In genomic region chr1:201999625-202000238, GRCh38 we compare ENCODE assay signal across 8 cellular contexts. TPM values are rescaled to one million over a fixed set of nuclear protein-coding genes. Genes with fewer than 3 reads are reported as not detected.
A peak's percentile ranks its signal among the peaks of the same experiment; 100 is the strongest.
DNase-seq lines count a peak whose midpoint lies in the region; ATAC-seq, FAIRE-seq and TF ChIP-seq lines count a peak whose summit lies in the region.

No MANE protein-coding gene starts in this region.

- no peak overlapping the region for H3K4me2 ChIP-seq in parathyroid adenoma (ENCODE audit: low read length)

- H3K27ac Mint-ChIP-seq in activated B cell treated with CpG ODN at 0.5 μM for 24 hours = no peak overlapping the region

- no peaks in the 10 kb centered on the region for H3K79me2 ChIP-seq in parathyroid adenoma

- no peak overlapping the region for H3K4me3 Mint-ChIP-seq in activated B cell treated with CpG ODN at 0.5 μM for 24 hours

- H3K4me3 ChIP-seq in fibroblast of villous mesenchyme (ENCODE audit: low read depth, low read length) = no peak overlapping the region
- no peak overlapping the region for H3K4me3 ChIP-seq in parathyroid adenoma (ENCODE audit: low read depth, low read length)

- H3K9me3 Mint-ChIP-seq in activated B cell treated with CpG ODN at 0.5 μM for 24 hours = no peaks in the 10 kb centered on the region

- no peak overlapping the region for H2AFZ ChIP-seq in parathyroid adenoma

- TF ChIP-seq CTCF in activated B cell treated with CpG ODN at 0.5 μM for 24 hours (IDR thresholded peaks at IDR 0.05) = no peak
- TF ChIP-seq CTCF in fibroblast of villous mesenchyme (IDR thresholded peaks at IDR 0.05; ENCODE audit: insufficient read depth, low read depth, low read length) = peak; percentile 83
- peak; percentile 60 for TF ChIP-seq CTCF in parathyroid adenoma (IDR thresholded peaks at IDR 0.05)

- POLR2A ChIA-PET in activated B cell treated with CpG ODN at 0.5 μM for 24 hours (lab: Charles Lee) = interaction anchor here (1.7 kb wide), 1 partner anchor 12 kb away, joined by 7 read pairs; no protein-coding TSS in a partner anchor

- H3K9me3 ChIP-seq in parathyroid adenoma (ENCODE audit: control insufficient read depth, low read length) = no peaks in the 10 kb centered on the region

- H3K27me3 ChIP-seq in parathyroid adenoma (ENCODE audit: control insufficient read depth, insufficient read depth, low read length) = no peaks in the 10 kb centered on the region

- FAIRE-seq in GM18507 (lab: Jason Lieb, UNC) = peak; percentile 68

- ATAC-seq in activated B cell treated with CpG ODN at 0.5 μM for 24 hours (ENCODE audit: low read depth) (peak; percentile 65), HG02571 (IDR thresholded peaks at IDR 0.05; ENCODE audit: unreplicated experiment) (no peak), HG02610 (IDR thresholded peaks at IDR 0.05; ENCODE audit: unreplicated experiment) (no peak)

- peak; percentile 58 for DNase-seq in AML-193 (lab: John Stamatoyannopoulos, UW)
- peak; percentile 25 for DNase-seq in GM18507 (ENCODE audit: extremely low spot score, insufficient read length, low read depth)
- peak; percentile 44 for DNase-seq in NCI-H2171 (lab: John Stamatoyannopoulos, UW)
- no peak for DNase-seq in activated B cell treated with CpG ODN at 0.5 μM for 24 hours
- peak; percentile 45 for DNase-seq in fibroblast of villous mesenchyme (ENCODE audit: low read depth)

- CTCF ChIA-PET in activated B cell treated with CpG ODN at 0.5 μM for 24 hours (lab: Charles Lee) = interaction anchor here (0.9 to 1.8 kb wide), 10 partner anchors 9 to 290 kb away, joined by 3 to 10 read pairs (median 4); partner anchors contain the start of gene ELF3

- H3K36me3 ChIP-seq in parathyroid adenoma (ENCODE audit: control insufficient read depth, insufficient read depth, low read length) = no peaks in the 10 kb centered on the region

- H3K4me1 ChIP-seq in parathyroid adenoma = peaks cover 12% of the 10 kb centered on the region

- no peak overlapping the region for H3K9ac ChIP-seq in parathyroid adenoma

- no peaks in the 10 kb centered on the region for H3K27me3 Mint-ChIP-seq in activated B cell treated with CpG ODN at 0.5 μM for 24 hours

- H3K4me1 Mint-ChIP-seq in activated B cell treated with CpG ODN at 0.5 μM for 24 hours = no peaks in the 10 kb centered on the region

- H3K36me3 Mint-ChIP-seq in activated B cell treated with CpG ODN at 0.5 μM for 24 hours (ENCODE audit: low read depth) = peaks cover 80% of the 10 kb centered on the region

- H3K27ac ChIP-seq in parathyroid adenoma = peak overlapping the region; percentile 11

- intact Hi-C loops in activated B cell treated with CpG ODN at 0.5 μM for 24 hours (cut with micrococcal nuclease) = loop anchor here (2.0 kb wide), 1 partner anchor 135 kb away; no protein-coding TSS in a partner anchor

RNA-seq across cellular contexts. Expression of gene ELF3, which starts 10.7 kb away (rescaled TPM):
- 4.8 and 6.2 TPM in 2 replicates for total RNA-seq in activated B cell treated with CpG ODN at 0.5 μM for 24 hours
- 0.32 and 3.9 TPM in 2 replicates for total RNA-seq in fibroblast of villous mesenchyme

RNA-seq across cellular contexts. Expression of gene RNPEP, which starts 17.3 kb away (rescaled TPM):
- 37.3 and 38.3 TPM in 2 replicates for total RNA-seq in activated B cell treated with CpG ODN at 0.5 μM for 24 hours
- 77.0 and 93.7 TPM in 2 replicates for total RNA-seq in fibroblast of villous mesenchyme

RNA-seq across cellular contexts. Expression of gene TIMM17A, which starts 44.4 kb away (rescaled TPM):
- 50.4 and 51.3 TPM in 2 replicates for total RNA-seq in activated B cell treated with CpG ODN at 0.5 μM for 24 hours
- total RNA-seq in fibroblast of villous mesenchyme = 58.9 and 94.1 TPM in 2 replicates

RNA-seq across cellular contexts. Expression of gene LMOD1, which starts 53.4 kb away (rescaled TPM):
- not detected in 2 replicates for total RNA-seq in activated B cell treated with CpG ODN at 0.5 μM for 24 hours
- 44.1 and 50.1 TPM in 2 replicates for total RNA-seq in fibroblast of villous mesenchyme
